Comparison of ENCODE assay signal across 14 cellular contexts in genomic region chr19:10116085-10116865, GRCh38. TPM values are rescaled to one million over a fixed set of nuclear protein-coding genes. Genes with fewer than 3 reads are reported as not detected.
DNase-seq lines count a peak whose midpoint lies in the region; ATAC-seq, FAIRE-seq and TF ChIP-seq lines count a peak whose summit lies in the region.
"Had no signal": no experiment of that assay in that cellular context is flagged by ENCODE, and none has a peak within 500 bp of the region (broad histone marks: within the 10 kb centered on the region; RNA-seq: fewer than 3 reads in every experiment).

No MANE protein-coding gene starts in this region.

- H3K27ac Mint-ChIP-seq in activated naive CD4-positive, alpha-beta T cell treated with anti-CD3 and anti-CD28 coated beads, Interleukin-2, amount 50 U/mL, for 72 hours = peak overlapping the region; percentile 85 to 91
- H3K27ac Mint-ChIP-seq in nephron progenitor cell = peak overlapping the region; percentile 76

- TF ChIP-seq CTCF in nephron progenitor cell (IDR thresholded peaks at IDR 0.05) = no peak
- TF ChIP-seq CTCF in tibial nerve (IDR thresholded peaks at IDR 0.05) = no peak

- DNase-seq in NCI-H2107 treated with DMSO at 0.1 percent for 48 hours (lab: John Stamatoyannopoulos, UW; ENCODE audit: unreplicated experiment) = peak; percentile 4
- DNase-seq in NCI-H2107 (lab: John Stamatoyannopoulos, UW) = no peak
- DNase-seq in GM12892 (ENCODE audit: insufficient read length) = no peak
- DNase-seq in activated naive CD4-positive, alpha-beta T cell treated with anti-CD3 and anti-CD28 coated beads, Interleukin-2, amount 50 U/mL, for 72 hours (ENCODE audit: low spot score in 2 of 2) = peak in 1 of 2 donors; percentile 12
- no peak for DNase-seq in nephron progenitor cell
- DNase-seq in cortex of kidney (lab: John Stamatoyannopoulos, UW) = no peak
- DNase-seq in tibial nerve (ENCODE audit: low spot score in 2 of 2) = no peak
- DNase-seq: 8988T; islet precursor cell; NCI-H1436 treated with DMSO at 0.1 percent for 48 hours; stimulated activated naive CD4-positive, alpha-beta T cell treated with Interleukin-2 at 50 U/mL for 16 hours had no signal

- H3K9me3 Mint-ChIP-seq in activated naive CD4-positive, alpha-beta T cell treated with anti-CD3 and anti-CD28 coated beads, Interleukin-2, amount 50 U/mL, for 72 hours = no peaks in the 10 kb centered on the region
- no peaks in the 10 kb centered on the region for H3K9me3 Mint-ChIP-seq in nephron progenitor cell

- WGBS in tibial nerve, 2 donors = 85 to 89% methylated on average over 26 to 30 of the region's 35 CpGs

- H3K27me3 Mint-ChIP-seq in nephron progenitor cell (ENCODE audit: low read depth, poor library complexity) = peaks cover 3% of the 10 kb centered on the region

- peak overlapping the region; percentile 20 for H3K4me3 Mint-ChIP-seq in nephron progenitor cell

- no peak overlapping the region for H3K27ac ChIP-seq in tibial nerve
- H3K27ac ChIP-seq: neutrophil had no signal

- no peak overlapping the region for H3K4me3 ChIP-seq in tibial nerve

- no peaks in the 10 kb centered on the region for H3K9me3 ChIP-seq in tibial nerve
- H3K9me3 ChIP-seq: neutrophil had no signal

- H3K4me1 Mint-ChIP-seq in nephron progenitor cell = peaks cover 6% of the 10 kb centered on the region

- no peak for ATAC-seq in activated naive CD4-positive, alpha-beta T cell treated with anti-CD3 and anti-CD28 coated beads, Interleukin-2, amount 50 U/mL, for 72 hours
- ATAC-seq in GM18519 (IDR thresholded peaks at IDR 0.05; ENCODE audit: low FRiP score, unreplicated experiment) = no peak

- H3K27me3 ChIP-seq in tibial nerve = no peaks in the 10 kb centered on the region
- H3K27me3 ChIP-seq: neutrophil had no signal

- no peak for TF ChIP-seq EP300 in tibial nerve (IDR thresholded peaks at IDR 0.05)

- H3K36me3 Mint-ChIP-seq in activated naive CD4-positive, alpha-beta T cell treated with anti-CD3 and anti-CD28 coated beads, Interleukin-2, amount 50 U/mL, for 72 hours = peaks cover 11 to 28% of the 10 kb centered on the region in 2 donors
- peaks cover 6% of the 10 kb centered on the region for H3K36me3 Mint-ChIP-seq in nephron progenitor cell (ENCODE audit: low read depth)

- H3K36me3 ChIP-seq in tibial nerve = peaks cover 6 to 70% (median 26%) of the 10 kb centered on the region in 3 donors

- FAIRE-seq in GM12892 (lab: Jason Lieb, UNC) = no peak
- FAIRE-seq: colon had no signal

- H3K4me1 ChIP-seq in tibial nerve = peaks cover 0 to 63% (median 17%) of the 10 kb centered on the region in 4 donors

- TF ChIP-seq POLR2A in GM12892 (IDR thresholded peaks at IDR 0.05; ENCODE audit: low read depth, low read length) (peak; percentile 62; the same call in 1 of the 2 replicates), tibial nerve (IDR thresholded peaks at IDR 0.05) (no peak)

RNA-seq across cellular contexts. Expression of gene EIF3G, which starts 3.4 kb away (rescaled TPM):
- polyA plus RNA-seq in GM12892 (2012; ENCODE audit: missing spikeins) = 129 TPM
- 100 to 1,000 TPM; 223 to 292 TPM for total RNA-seq in activated naive CD4-positive, alpha-beta T cell treated with anti-CD3 and anti-CD28 coated beads, Interleukin-2, amount 50 U/mL, for 72 hours
- total RNA-seq in tibial nerve = 100 to 1,000 TPM; 263 to 326 (median 290) TPM

RNA-seq across cellular contexts. Expression of gene P2RY11, which starts 4.8 kb away (rescaled TPM):
- polyA plus RNA-seq in GM12892 (2012; ENCODE audit: missing spikeins) = 11.0 TPM
- 100 to 1,000 TPM in 1 of 2 donors, 10 to 100 TPM in 1; 18.1 to 101 TPM for total RNA-seq in activated naive CD4-positive, alpha-beta T cell treated with anti-CD3 and anti-CD28 coated beads, Interleukin-2, amount 50 U/mL, for 72 hours
- 10 to 100 TPM in 1 of 4 donors, 1 to 10 TPM in 3; 2.1 to 19.5 (median 4.2) TPM for total RNA-seq in tibial nerve

RNA-seq across cellular contexts. Expression of gene PPAN, which starts 10.1 kb away (rescaled TPM):
- polyA plus RNA-seq in GM12892 (2012; ENCODE audit: missing spikeins) = 61.1 TPM
- 100 to 1,000 TPM in 1 of 2 donors, 10 to 100 TPM in 1; 52.7 to 209 TPM for total RNA-seq in activated naive CD4-positive, alpha-beta T cell treated with anti-CD3 and anti-CD28 coated beads, Interleukin-2, amount 50 U/mL, for 72 hours
- 10 to 100 TPM; 25.7 to 45.3 (median 35.8) TPM for total RNA-seq in tibial nerve

RNA-seq across cellular contexts. Expression of gene ANGPTL6, which starts 13.8 kb away (rescaled TPM):
- 16.8 TPM for polyA plus RNA-seq in GM12892 (2012; ENCODE audit: missing spikeins)
- total RNA-seq in activated naive CD4-positive, alpha-beta T cell treated with anti-CD3 and anti-CD28 coated beads, Interleukin-2, amount 50 U/mL, for 72 hours = 10 to 100 TPM in 1 of 2 donors, 1 to 10 TPM in 1; 9.1 to 17.1 TPM
- under 1 TPM in 3 of 4 donors, not detected in 1; 0.21 to 0.60 (median 0.22) TPM for total RNA-seq in tibial nerve

RNA-seq across cellular contexts. Expression of gene SHFL, which starts 30.2 kb away (rescaled TPM):
- 58.7 TPM for polyA plus RNA-seq in GM12892 (2012; ENCODE audit: missing spikeins)
- 10 to 100 TPM; 56.5 to 76.1 TPM for total RNA-seq in activated naive CD4-positive, alpha-beta T cell treated with anti-CD3 and anti-CD28 coated beads, Interleukin-2, amount 50 U/mL, for 72 hours
- total RNA-seq in tibial nerve = 10 to 100 TPM; 25.1 to 58.6 (median 43.4) TPM
